17 cellular contexts compared by ENCODE assay signal in genomic region chr2:43450617-43451016, GRCh38.
DNase-seq lines count a peak whose midpoint lies in the region; ATAC-seq and TF ChIP-seq lines count a peak whose summit lies in the region.
"Had no signal": no experiment of that assay in that cellular context is flagged by ENCODE, and none has a peak within 500 bp of the region (broad histone marks: within the 10 kb centered on the region; RNA-seq: fewer than 3 reads in every experiment).

No MANE protein-coding gene starts in this region.

- H3K4me1 ChIP-seq in A673 (ENCODE audit: insufficient read depth, low read length, poor library complexity, severe bottlenecking) (peaks cover 41% of the 10 kb centered on the region), Caco-2 (peaks cover 19% of the 10 kb centered on the region), ascending aorta (peaks cover 3 to 23% of the 10 kb centered on the region in 2 donors)

- DNase-seq in A673 (ENCODE audit: low spot score) (peak; percentile 25), Caco-2 (no peak), ascending aorta (ENCODE audit: low spot score in 2 of 2) (no peak), SW 1271 (lab: John Stamatoyannopoulos, UW) (no peak), 8988T (no peak)
- DNase-seq: Calu3; CD4-positive, alpha-beta memory T cell; DND-41; EL; GOT3; H7 had no signal

- H3K27ac Mint-ChIP-seq in Caco-2 (ENCODE audit: unreplicated experiment) (peak overlapping the region; percentile 48), nephron (peak overlapping the region; percentile 14 to 58 (median 20))

- H3K9me3 Mint-ChIP-seq in Caco-2 (ENCODE audit: unreplicated experiment), result no peaks in the 10 kb centered on the region
- H3K9me3 Mint-ChIP-seq in nephron, result peaks cover 8% of the 10 kb centered on the region

- H3K27ac ChIP-seq in A673 (ENCODE audit: low read depth, low read length, poor library complexity, severe bottlenecking), result no peak overlapping the region
- H3K27ac ChIP-seq in ascending aorta, result peak overlapping the region; percentile 7 to 48
- H3K27ac ChIP-seq: BLaER1 had no signal

- H3K36me3 Mint-ChIP-seq in Caco-2 (ENCODE audit: insufficient read depth, unreplicated experiment) (peaks cover 13% of the 10 kb centered on the region), nephron (ENCODE audit: low read depth) (peaks cover 29% of the 10 kb centered on the region)

- intact Hi-C loops in A673 (cut with micrococcal nuclease; ENCODE audit: unreplicated experiment) (no loop called here), Caco-2 (cut with micrococcal nuclease; ENCODE audit: unreplicated experiment) (no loop called here), ascending aorta (cut with DNase I) (no loop called here)

- H3K9me3 ChIP-seq in A673 (ENCODE audit: low read depth, low read length, poor library complexity, severe bottlenecking), result no peaks in the 10 kb centered on the region
- no peaks in the 10 kb centered on the region for H3K9me3 ChIP-seq in Caco-2
- H3K9me3 ChIP-seq in ascending aorta, result no peaks in the 10 kb centered on the region

- H3K4me3 Mint-ChIP-seq in Caco-2 (ENCODE audit: unreplicated experiment) (no peak overlapping the region), nephron (no peak overlapping the region)
- H3K4me3 Mint-ChIP-seq: CD14-positive monocyte; CD4-positive, alpha-beta memory T cell had no signal

- no peaks in the 10 kb centered on the region for H3K36me3 ChIP-seq in A673 (ENCODE audit: insufficient read depth, low read length, poor library complexity, severe bottlenecking)
- H3K36me3 ChIP-seq in Caco-2 (ENCODE audit: control insufficient read depth, insufficient read depth, low read length), result no peaks in the 10 kb centered on the region; the same call in 1 of the 2 replicates
- no peaks in the 10 kb centered on the region for H3K36me3 ChIP-seq in ascending aorta

- no peak for ATAC-seq in HG03025 (IDR thresholded peaks at IDR 0.05; ENCODE audit: low FRiP score, unreplicated experiment)
- ATAC-seq: GM12878, HCT116 had no signal

- no peak for TF ChIP-seq CTCF in A673 (conservative IDR thresholded peaks at IDR 0.05; ENCODE audit: low read depth, low read length)
- no peak for TF ChIP-seq CTCF in Caco-2 (IDR thresholded peaks at IDR 0.05; ENCODE audit: insufficient read depth in 1 of 2, low read depth in 1 of 2, low read length in 1 of 2, severe bottlenecking in 1 of 2, unreplicated experiment in 1 of 2)
- TF ChIP-seq CTCF in ascending aorta (IDR thresholded peaks at IDR 0.05), result no peak
- TF ChIP-seq CTCF in nephron (IDR thresholded peaks at IDR 0.05; ENCODE audit: unreplicated experiment in 3 of 3), result no peak

- BruUV-seq in A673 (replicated peaks; lab: Mats Ljungman, UMichigan) (no TSS peak), Caco-2 (replicated peaks; lab: Mats Ljungman, UMichigan) (no TSS peak)

- H3K4me1 Mint-ChIP-seq in Caco-2 (ENCODE audit: low read depth, unreplicated experiment) (peaks cover 44% of the 10 kb centered on the region), nephron (peaks cover 44% of the 10 kb centered on the region)

- no peak overlapping the region for H3K4me3 ChIP-seq in A673 (ENCODE audit: low read depth, low read length, poor library complexity, severe bottlenecking)
- no peak overlapping the region for H3K4me3 ChIP-seq in Caco-2 (ENCODE audit: low read depth, low read length)
- no peak overlapping the region for H3K4me3 ChIP-seq in ascending aorta
- H3K4me3 ChIP-seq: BLaER1, GM12878 had no signal

- H3K27me3 ChIP-seq in A673 (replicated peaks; ENCODE audit: insufficient read depth, low read depth, low read length, poor library complexity), result no peaks in the 10 kb centered on the region
- H3K27me3 ChIP-seq in Caco-2 (replicated peaks; ENCODE audit: control insufficient read depth, insufficient read depth, low read length), result no peaks in the 10 kb centered on the region
- no peaks in the 10 kb centered on the region for H3K27me3 ChIP-seq in ascending aorta
- H3K27me3 ChIP-seq: BLaER1 had no signal

- CTCF ChIA-PET in A673 (lab: Charles Lee), result no interaction called here
- CTCF ChIA-PET in Caco-2 (lab: Charles Lee), result no interaction called here

- H3K27me3 Mint-ChIP-seq in Caco-2 (ENCODE audit: insufficient read depth, unreplicated experiment) (no peaks in the 10 kb centered on the region), nephron (ENCODE audit: low read depth) (no peaks in the 10 kb centered on the region)
- H3K27me3 Mint-ChIP-seq: CD4-positive, alpha-beta memory T cell had no signal

- POLR2A ChIA-PET in A673 (lab: Charles Lee; ENCODE audit: low non-redundant PET) (no interaction called here), Caco-2 (lab: Charles Lee) (interaction anchor here (0.8 kb wide), 1 partner anchor 145 kb away, joined by 3 read pairs; the partner anchor contains the start of gene THADA)
